ENCODE assay signal across 23 cellular contexts in the genomic region with DNA sequence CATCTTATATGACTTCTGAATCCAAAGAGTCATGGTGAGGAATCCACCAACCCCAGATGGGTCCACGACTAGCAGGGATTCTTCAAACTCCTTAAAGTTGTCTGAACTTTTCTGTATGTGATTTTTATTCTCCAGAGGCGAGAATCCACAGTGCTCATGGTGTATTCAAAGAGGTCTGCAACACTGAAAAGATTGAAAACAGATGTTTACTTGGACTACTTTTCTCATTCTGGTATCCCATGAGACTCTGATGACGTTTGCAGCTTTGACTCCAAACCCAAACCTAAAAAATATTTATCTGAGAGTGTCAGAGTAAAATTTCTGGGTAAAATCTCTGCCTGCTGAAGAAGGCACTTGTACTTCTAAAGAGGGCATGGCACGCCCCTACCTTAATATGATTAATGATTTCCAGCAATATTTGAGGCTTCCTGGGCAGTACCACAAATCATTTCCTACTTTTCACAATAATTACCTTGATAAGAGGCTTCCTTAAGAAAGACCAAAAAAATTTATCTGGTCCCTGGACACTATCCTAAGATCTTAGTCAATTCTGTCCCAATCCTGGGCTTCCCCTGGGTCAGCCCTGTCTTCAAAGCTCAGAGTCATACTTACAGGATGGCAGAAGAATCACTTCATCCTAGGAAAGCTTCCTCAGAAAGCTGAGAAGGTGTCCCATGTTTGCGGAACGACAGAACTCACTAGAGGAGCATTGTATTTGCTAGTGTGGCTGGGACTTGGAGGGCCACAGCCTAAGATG.
DNase-seq lines count a peak whose midpoint lies in the region; ATAC-seq and TF ChIP-seq lines count a peak whose summit lies in the region.
"Had no signal": no experiment of that assay in that cellular context is flagged by ENCODE, and none has a peak within 500 bp of the region (broad histone marks: within the 10 kb centered on the region; RNA-seq: fewer than 3 reads in every experiment).

No MANE protein-coding gene starts in this region.

- TF ChIP-seq POLR2A in transverse colon (IDR thresholded peaks at IDR 0.05) (no peak), esophagus squamous epithelium (IDR thresholded peaks at IDR 0.05) (no peak)

- H3K9me3 ChIP-seq in heart right ventricle: no peaks in the 10 kb centered on the region
- no peaks in the 10 kb centered on the region for H3K9me3 ChIP-seq in transverse colon
- no peaks in the 10 kb centered on the region for H3K9me3 ChIP-seq in esophagus squamous epithelium
- H3K9me3 ChIP-seq: stomach, upper lobe of left lung had no signal

- ATAC-seq in heart right ventricle (peak in 7 of 8 donors; percentile 19 to 75 (median 58)), HG03354 (IDR thresholded peaks at IDR 0.05; ENCODE audit: poor library complexity, severe bottlenecking, unreplicated experiment) (no peak)
- ATAC-seq: GM12878, left lobe of liver had no signal

- in situ Hi-C loops in transverse colon (cut with MboI; ENCODE audit: low pct_ligation_motif_present in 1 of 4, low pct_unique_long_range_greater_than_20kb in 1 of 4, low sequenced_read_pairs in 3 of 4): no loop called here

- TF ChIP-seq EP300 in transverse colon (IDR thresholded peaks at IDR 0.05; ENCODE audit: low read depth): no peak

- no peak overlapping the region for H3K27ac ChIP-seq in heart right ventricle
- H3K27ac ChIP-seq in transverse colon: no peak overlapping the region
- peak overlapping the region in 2 of 4 donors; percentile 7 for H3K27ac ChIP-seq in esophagus squamous epithelium
- H3K27ac ChIP-seq: C4-2B, epithelial cell of prostate, stomach, upper lobe of left lung had no signal

- TF ChIP-seq CTCF in heart right ventricle (IDR thresholded peaks at IDR 0.05) (no peak), transverse colon (IDR thresholded peaks at IDR 0.05) (no peak), esophagus squamous epithelium (IDR thresholded peaks at IDR 0.05) (no peak)

- H3K4me3 ChIP-seq in heart right ventricle (no peak overlapping the region), transverse colon (no peak overlapping the region), esophagus squamous epithelium (no peak overlapping the region)
- H3K4me3 ChIP-seq: GM12878, stomach, upper lobe of left lung had no signal

- no peaks in the 10 kb centered on the region for H3K36me3 ChIP-seq in heart right ventricle
- no peaks in the 10 kb centered on the region for H3K36me3 ChIP-seq in transverse colon
- no peaks in the 10 kb centered on the region for H3K36me3 ChIP-seq in esophagus squamous epithelium
- H3K36me3 ChIP-seq: stomach, upper lobe of left lung had no signal

- peak; percentile 23 for DNase-seq in EH (ENCODE audit: low read depth)
- DNase-seq in brain pericyte (ENCODE audit: low read depth, low spot score): peak; percentile 34
- peak in 1 of 2 donors; percentile 22 for DNase-seq in heart right ventricle
- peak; percentile 59 for DNase-seq in stromal cell of bone marrow (ENCODE audit: low read depth)
- no peak for DNase-seq in activated CD4-positive, CD25-positive, alpha-beta regulatory T cell (lab: John Stamatoyannopoulos, UW)
- DNase-seq in transverse colon: no peak
- no peak for DNase-seq in esophagus squamous epithelium (lab: John Stamatoyannopoulos, UW)
- DNase-seq: activated CD4-positive, alpha-beta T cell treated with anti-CD3 and anti-CD28 coated beads, Interleukin-2, amount 10 ng/mL, durations not matched to agents 7 days and 5 days; activated CD8-positive, alpha-beta memory T cell treated with anti-CD3 and anti-CD28 coated beads, Interleukin-2, amount 50 U/mL, for 4 hours; central memory CD4-positive, alpha-beta T cell; DMS 273 treated with DMSO at 0.1 percent for 48 hours; GDM1; MM.1S; NCI-H146; stimulated activated CD4-positive, alpha-beta T cell treated with anti-CD3 and anti-CD28 coated beads, Interleukin-4, amount 100 ng/mL, for 4 hours; stomach; T-helper 1 cell; upper lobe of left lung had no signal

- intact Hi-C loops in heart right ventricle (cut with DNase I): no loop called here
- intact Hi-C loops in transverse colon (cut with DNase I; ENCODE audit: low total_unique reads): no loop called here
- intact Hi-C loops in esophagus squamous epithelium (cut with DNase I): no loop called here

- H3K4me1 ChIP-seq in heart right ventricle (peaks cover 0 to 10% (median 0%) of the 10 kb centered on the region in 9 donors), transverse colon (no peaks in the 10 kb centered on the region), esophagus squamous epithelium (peaks cover 0 to 5% (median 0%) of the 10 kb centered on the region in 3 donors)
- H3K4me1 ChIP-seq: upper lobe of left lung had no signal

- 67 to 70% methylated on average over 6 of the region's 6 CpGs for WGBS in heart right ventricle, 2 donors
- 53 to 71% methylated on average over 4 to 6 of the region's 6 CpGs for WGBS in transverse colon (ENCODE audit: low coverage in 1 of 2), 2 donors
- WGBS in esophagus squamous epithelium, 2 donors: 58 to 67% methylated on average over 6 of the region's 6 CpGs

- H3K27me3 ChIP-seq in heart right ventricle (no peaks in the 10 kb centered on the region), transverse colon (no peaks in the 10 kb centered on the region), esophagus squamous epithelium (no peaks in the 10 kb centered on the region)
- H3K27me3 ChIP-seq: stomach, upper lobe of left lung had no signal

Comparison
In these comparisons a context has a peak if more than half of its experiments do, and no peak if none do; other contexts are left out.
1. DNase-seq: peak in EH (single experiment), brain pericyte (single experiment) and stromal cell of bone marrow (single experiment); none in activated CD4-positive, CD25-positive, alpha-beta regulatory T cell (0 of 4), transverse colon (single experiment) and esophagus squamous epithelium (single experiment).